10 cellular contexts compared by ENCODE assay signal in the genomic region with DNA sequence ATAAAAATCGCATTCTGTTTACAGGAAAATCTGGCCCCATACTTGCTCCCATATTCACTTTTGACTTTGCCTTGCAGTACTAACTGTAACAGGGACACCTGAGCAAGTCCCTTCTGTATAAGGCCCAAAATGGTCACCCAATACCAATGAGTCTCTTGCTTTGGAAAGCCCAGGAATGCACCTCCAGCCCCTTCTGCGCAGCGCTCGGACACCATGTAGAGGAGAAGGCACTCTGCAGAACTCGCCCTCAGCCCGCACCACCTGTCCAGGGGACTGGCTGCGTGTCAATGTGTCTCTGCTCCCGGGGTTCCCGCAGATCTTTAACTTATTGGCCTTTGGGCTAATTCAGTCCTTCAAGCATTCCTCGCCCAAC. TPM values are rescaled to one million over a fixed set of nuclear protein-coding genes. Genes with fewer than 3 reads are reported as not detected.
A peak's percentile ranks its signal among the peaks of the same experiment; 100 is the strongest.
DNase-seq lines count a peak whose midpoint lies in the region; ATAC-seq and TF ChIP-seq lines count a peak whose summit lies in the region.
"Had no signal": no experiment of that assay in that cellular context is flagged by ENCODE, and none has a peak within 500 bp of the region (broad histone marks: within the 10 kb centered on the region; RNA-seq: fewer than 3 reads in every experiment).

No MANE protein-coding gene starts in this region.

- H3K4ac ChIP-seq in H9 (ENCODE audit: low read depth, low read length) = no peak overlapping the region

- no peak overlapping the region for H2BK20ac ChIP-seq in H9 (ENCODE audit: low read depth, low read length, poor library complexity, severe bottlenecking)

- peaks cover 16% of the 10 kb centered on the region for H3K4me1 ChIP-seq in BLaER1
- no peaks in the 10 kb centered on the region for H3K4me1 ChIP-seq in H9 (ENCODE audit: insufficient read depth, low read length)

- H3K79me1 ChIP-seq in H9 (ENCODE audit: insufficient read depth, low read depth, low read length, poor library complexity, severe bottlenecking) = no peaks in the 10 kb centered on the region

- H3K56ac ChIP-seq in H9 (ENCODE audit: insufficient read length, low read depth, low read length) = no peak overlapping the region

- TF ChIP-seq CTCF in H9 (conservative IDR thresholded peaks at IDR 0.05) = no peak

- H3K4me1 Mint-ChIP-seq in H9 = peaks cover 17 to 24% of the 10 kb centered on the region in 2 experiments

- peak overlapping the region; percentile 15 to 45; a peak in 4 of 5 replicates for H3K4me3 Mint-ChIP-seq in H9
- H3K4me3 Mint-ChIP-seq: activated naive CD4-positive, alpha-beta T cell treated with anti-CD3 and anti-CD28 coated beads for 36 hours had no signal

- H3K36me3 Mint-ChIP-seq in H9 (ENCODE audit: insufficient read depth in 1 of 3, low read depth in 3 of 3) = no peaks in the 10 kb centered on the region; a peak in 1 of 7 replicates

- H3T11ph ChIP-seq in H9 (ENCODE audit: low read length) = no peak overlapping the region

- peak overlapping the region; percentile 62 for H3K18ac ChIP-seq in H9 (ENCODE audit: insufficient read length, low read depth, low read length)

- H4K20me1 ChIP-seq in BLaER1 (no peaks in the 10 kb centered on the region), H9 (ENCODE audit: control insufficient read depth, insufficient read depth, insufficient read length) (no peaks in the 10 kb centered on the region)

- H3K27ac ChIP-seq in BLaER1 (no peak overlapping the region), H9 (ENCODE audit: insufficient read length, low read depth, low read length) (no peak overlapping the region)

- H3K79me2 ChIP-seq in H9 (ENCODE audit: insufficient read depth, low read length) = no peaks in the 10 kb centered on the region

- H2AK5ac ChIP-seq in H9 (ENCODE audit: insufficient read length, low read length) = no peak overlapping the region

- peak overlapping the region; percentile 58 for H2AFZ ChIP-seq in H9 (ENCODE audit: low read length)

- no peak overlapping the region for H4K5ac ChIP-seq in H9 (ENCODE audit: insufficient read length, low read depth, low read length)

- no peak overlapping the region for H3K9ac ChIP-seq in BLaER1
- H3K9ac ChIP-seq in H9 (ENCODE audit: extremely low read depth, insufficient read length, low read length) = no peak overlapping the region

- no peak overlapping the region for H2BK120ac ChIP-seq in H9 (ENCODE audit: low read depth, low read length, poor library complexity, severe bottlenecking)

- no peaks in the 10 kb centered on the region for H3K27me3 ChIP-seq in BLaER1
- H3K27me3 ChIP-seq in H9 (ENCODE audit: insufficient read depth, low read length) = no peaks in the 10 kb centered on the region

- H2BK15ac ChIP-seq in H9 (ENCODE audit: low read depth, low read length) = no peak overlapping the region

- peak; percentile 46 for DNase-seq in H9
- DNase-seq in myocyte (ENCODE audit: low read depth) = peak; percentile 63
- DNase-seq in NCI-H2171 (lab: John Stamatoyannopoulos, UW) = no peak
- no peak for DNase-seq in activated T-cell treated with anti-CD3 and anti-CD28 coated beads, Interleukin-2, amount 50 U/mL, for 48 hours
- no peak for DNase-seq in activated CD8-positive, alpha-beta memory T cell treated with anti-CD3 and anti-CD28 coated beads, Interleukin-2, amount 50 U/mL, for 48 hours

- H3K9me3 ChIP-seq in BLaER1 = no peaks in the 10 kb centered on the region
- no peaks in the 10 kb centered on the region for H3K9me3 ChIP-seq in H9 (ENCODE audit: control insufficient read depth, low read depth, low read length)

- no peaks in the 10 kb centered on the region for H3K36me3 ChIP-seq in BLaER1

- no peak overlapping the region for H3K14ac ChIP-seq in H9 (ENCODE audit: insufficient read depth, low read length)

- H3K9me3 Mint-ChIP-seq in H9 = peaks cover 0 to 3% of the 10 kb centered on the region in 2 experiments; a peak in 1 of 5 replicates
- H3K9me3 Mint-ChIP-seq: activated naive CD4-positive, alpha-beta T cell treated with anti-CD3 and anti-CD28 coated beads for 36 hours had no signal

- peak overlapping the region in 1 of 3 experiments; percentile 68; a peak in 2 of 7 replicates for H3K27ac Mint-ChIP-seq in H9
- H3K27ac Mint-ChIP-seq: activated naive CD4-positive, alpha-beta T cell treated with anti-CD3 and anti-CD28 coated beads for 36 hours had no signal

- peak; percentile 57 for ATAC-seq in SK-N-SH treated with all-trans-retinoic acid at 6 μM for 48 hours
- ATAC-seq in GM21447 (IDR thresholded peaks at IDR 0.05; ENCODE audit: unreplicated experiment) = no peak

- peak overlapping the region; percentile 60 for H3K4me2 ChIP-seq in BLaER1
- H3K4me2 ChIP-seq in H9 (ENCODE audit: insufficient read depth, insufficient read length, low read length) = peak overlapping the region; percentile 41

- H3K27me3 Mint-ChIP-seq in H9 (ENCODE audit: low read depth) = peaks cover 9% of the 10 kb centered on the region

- no peak overlapping the region for H2BK12ac ChIP-seq in H9 (ENCODE audit: insufficient read length, low read depth, low read length)

- no peak overlapping the region for H4K8ac ChIP-seq in H9 (replicated peaks; ENCODE audit: insufficient read length, low read depth, low read length)

- no peak overlapping the region for H3K23ac ChIP-seq in H9 (ENCODE audit: insufficient read length, low read depth, low read length)

- H2BK5ac ChIP-seq in H9 (ENCODE audit: insufficient read length, low read length) = no peak overlapping the region

- no peak overlapping the region for H4K91ac ChIP-seq in H9 (ENCODE audit: insufficient read length, low read depth, low read length)

- WGBS in H9 (ENCODE audit: extremely low coverage, insufficient read length, low lambda C conversion rate) = no CpG with 5 or more reads among the region's 10 CpGs

- H3K23me2 ChIP-seq in H9 (ENCODE audit: insufficient read length, low read depth, low read length, poor library complexity, severe bottlenecking) = no peaks in the 10 kb centered on the region

- H3K4me3 ChIP-seq in BLaER1 = no peak overlapping the region

TF ChIP-seq in SK-N-SH treated with all-trans-retinoic acid at 6 μM for 48 hours, 23 proteins besides CTCF, POLR2A, EP300 and RAD21 (continues in another document):
- no peak for TF ChIP-seq TOX (CRISPR knock-in tag; IDR thresholded peaks at IDR 0.05; ENCODE audit: borderline replicate concordance)
- TF ChIP-seq, protein P1, sequence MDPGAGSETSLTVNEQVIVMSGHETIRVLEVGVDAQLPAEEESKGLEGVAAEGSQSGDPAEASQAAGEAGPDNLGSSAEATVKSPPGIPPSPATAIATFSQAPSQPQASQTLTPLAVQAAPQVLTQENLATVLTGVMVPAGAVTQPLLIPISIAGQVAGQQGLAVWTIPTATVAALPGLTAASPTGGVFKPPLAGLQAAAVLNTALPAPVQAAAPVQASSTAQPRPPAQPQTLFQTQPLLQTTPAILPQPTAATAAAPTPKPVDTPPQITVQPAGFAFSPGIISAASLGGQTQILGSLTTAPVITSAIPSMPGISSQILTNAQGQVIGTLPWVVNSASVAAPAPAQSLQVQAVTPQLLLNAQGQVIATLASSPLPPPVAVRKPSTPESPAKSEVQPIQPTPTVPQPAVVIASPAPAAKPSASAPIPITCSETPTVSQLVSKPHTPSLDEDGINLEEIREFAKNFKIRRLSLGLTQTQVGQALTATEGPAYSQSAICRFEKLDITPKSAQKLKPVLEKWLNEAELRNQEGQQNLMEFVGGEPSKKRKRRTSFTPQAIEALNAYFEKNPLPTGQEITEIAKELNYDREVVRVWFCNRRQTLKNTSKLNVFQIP (CRISPR knock-in tag; IDR thresholded peaks at IDR 0.05; ENCODE audit: borderline replicate concordance, low read depth) = no peak
- TF ChIP-seq ARNTL (CRISPR knock-in tag; IDR thresholded peaks at IDR 0.05; ENCODE audit: borderline replicate concordance, low read depth) = no peak
- no peak for TF ChIP-seq ZFP30 (CRISPR knock-in tag; IDR thresholded peaks at IDR 0.05)
- TF ChIP-seq, protein P2, sequence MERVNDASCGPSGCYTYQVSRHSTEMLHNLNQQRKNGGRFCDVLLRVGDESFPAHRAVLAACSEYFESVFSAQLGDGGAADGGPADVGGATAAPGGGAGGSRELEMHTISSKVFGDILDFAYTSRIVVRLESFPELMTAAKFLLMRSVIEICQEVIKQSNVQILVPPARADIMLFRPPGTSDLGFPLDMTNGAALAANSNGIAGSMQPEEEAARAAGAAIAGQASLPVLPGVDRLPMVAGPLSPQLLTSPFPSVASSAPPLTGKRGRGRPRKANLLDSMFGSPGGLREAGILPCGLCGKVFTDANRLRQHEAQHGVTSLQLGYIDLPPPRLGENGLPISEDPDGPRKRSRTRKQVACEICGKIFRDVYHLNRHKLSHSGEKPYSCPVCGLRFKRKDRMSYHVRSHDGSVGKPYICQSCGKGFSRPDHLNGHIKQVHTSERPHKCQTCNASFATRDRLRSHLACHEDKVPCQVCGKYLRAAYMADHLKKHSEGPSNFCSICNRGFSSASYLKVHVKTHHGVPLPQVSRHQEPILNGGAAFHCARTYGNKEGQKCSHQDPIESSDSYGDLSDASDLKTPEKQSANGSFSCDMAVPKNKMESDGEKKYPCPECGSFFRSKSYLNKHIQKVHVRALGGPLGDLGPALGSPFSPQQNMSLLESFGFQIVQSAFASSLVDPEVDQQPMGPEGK (CRISPR knock-in tag; IDR thresholded peaks at IDR 0.05; ENCODE audit: borderline replicate concordance) = no peak
- no peak for TF ChIP-seq ZFP3 (CRISPR knock-in tag; IDR thresholded peaks at IDR 0.05)
- TF ChIP-seq ESRRG (CRISPR knock-in tag; IDR thresholded peaks at IDR 0.05) = no peak
- TF ChIP-seq ISL1 (CRISPR knock-in tag; IDR thresholded peaks at IDR 0.05) = no peak
- no peak for TF ChIP-seq ZC3H10 (CRISPR knock-in tag; IDR thresholded peaks at IDR 0.05)
- no peak for TF ChIP-seq GLIS3 (CRISPR knock-in tag; IDR thresholded peaks at IDR 0.05)
- no peak for TF ChIP-seq PPARA (CRISPR knock-in tag; IDR thresholded peaks at IDR 0.05; ENCODE audit: borderline replicate concordance)
- TF ChIP-seq ZNF565 (CRISPR knock-in tag; conservative IDR thresholded peaks at IDR 0.05; ENCODE audit: low read depth) = no peak
- no peak for TF ChIP-seq RARB (CRISPR knock-in tag; IDR thresholded peaks at IDR 0.05)

RNA-seq across cellular contexts. Expression of a gene that starts 0.7 kb away (rescaled TPM):
- 0.04 TPM in 1 of 2 replicates, not detected in the other for total RNA-seq in H9 (2021)
- 0.42 TPM in 1 of 2 replicates, not detected in the other for total RNA-seq in myocyte
- polyA plus RNA-seq in myocyte (2012) = not detected
- total RNA-seq: activated naive CD4-positive, alpha-beta T cell treated with anti-CD3 and anti-CD28 coated beads for 36 hours; kidney had no signal

RNA-seq across cellular contexts. Expression of a gene that starts 34.7 kb away (rescaled TPM):
- 18.5 and 19.0 TPM in 2 replicates for total RNA-seq in H9 (2021)
- 116 and 132 TPM in 2 replicates for total RNA-seq in myocyte
- polyA plus RNA-seq in myocyte (2012) = 182 TPM

Comparison
In these comparisons a context has a peak if more than half of its experiments do, and no peak if none do; other contexts are left out.
1. DNase-seq: peak in H9 (single experiment) and myocyte (single experiment); none in NCI-H2171 (single experiment), activated T-cell treated with anti-CD3 and anti-CD28 coated beads, Interleukin-2, amount 50 U/mL, for 48 hours (0 of 2) and activated CD8-positive, alpha-beta memory T cell treated with anti-CD3 and anti-CD28 coated beads, Interleukin-2, amount 50 U/mL, for 48 hours (single experiment).